Comparison of ENCODE assay signal across 23 cellular contexts in genomic region chr15:87919064-87919463, GRCh38.
DNase-seq lines count a peak whose midpoint lies in the region; ATAC-seq, FAIRE-seq and TF ChIP-seq lines count a peak whose summit lies in the region.
"Had no signal": no experiment of that assay in that cellular context is flagged by ENCODE, and none has a peak within 500 bp of the region (broad histone marks: within the 10 kb centered on the region; RNA-seq: fewer than 3 reads in every experiment).

No MANE protein-coding gene starts in this region.

- H3K79me2 ChIP-seq in HepG2 (ENCODE audit: insufficient read depth, low read length): no peaks in the 10 kb centered on the region

- ATAC-seq in Right ventricle myocardium superior (ENCODE audit: poor library complexity): peak; percentile 72
- no peak for ATAC-seq in left cardiac atrium
- ATAC-seq in HepG2: no peak
- no peak for ATAC-seq in right lobe of liver

- DNase-seq in Right ventricle myocardium superior (no peak), left cardiac atrium (no peak), HepG2 (ENCODE audit: low spot score) (no peak), right lobe of liver (no peak), medulla oblongata (ENCODE audit: extremely low spot score) (peak; percentile 16), COLO829 (ENCODE audit: low spot score) (no peak)
- DNase-seq: 8988T; ACHN; BE2C; C1 segment of cervical spinal cord; Caco-2; Calu3; CD4-positive, alpha-beta memory T cell; CD4-positive, CD25-positive, alpha-beta regulatory T cell; CD8-positive, alpha-beta memory T cell; DMS79 treated with DMSO at 0.1 percent for 48 hours; GF-D8 had no signal

- no peak overlapping the region for H2AFZ ChIP-seq in HepG2 (ENCODE audit: low read length)

- H3K4me1 ChIP-seq in HepG2 (ENCODE audit: insufficient read depth, low read length) (no peaks in the 10 kb centered on the region), right lobe of liver (no peaks in the 10 kb centered on the region)
- H3K4me1 ChIP-seq: BE2C, BLaER1, Caco-2 had no signal

- 15% methylated on average over 3 of the region's 3 CpGs for WGBS in HepG2 (ENCODE audit: low lambda C conversion rate)
- WGBS in right lobe of liver (ENCODE audit: insufficient coverage, low coverage, low lambda C conversion rate, missing lambda C conversion rate): 51% methylated on average over 3 of the region's 3 CpGs

- H4K20me1 ChIP-seq in HepG2 (ENCODE audit: insufficient read depth, low read length): no peaks in the 10 kb centered on the region
- H4K20me1 ChIP-seq: BLaER1 had no signal

- no peak for TF ChIP-seq EP300 in HepG2 (IDR thresholded peaks at IDR 0.05; ENCODE audit: low read depth in 2 of 2, low read length in 2 of 2)
- TF ChIP-seq EP300 in HepG2 (CRISPR knock-in tag; IDR thresholded peaks at IDR 0.05; ENCODE audit: borderline replicate concordance): no peak

- no peak for FAIRE-seq in HepG2 (lab: Jason Lieb, UNC)
- FAIRE-seq: A204.1, D721Med, G401.6, GM12891, GM19239 had no signal

- H3K36me3 ChIP-seq in HepG2 (replicated peaks in 1 of 2; ENCODE audit: control insufficient read depth in 1 of 2, insufficient read depth in 2 of 2, low read length in 2 of 2): no peaks in the 10 kb centered on the region
- no peaks in the 10 kb centered on the region for H3K36me3 ChIP-seq in right lobe of liver
- H3K36me3 ChIP-seq: BE2C, BLaER1 had no signal

- H3K4me2 ChIP-seq in HepG2 (ENCODE audit: low read depth, low read length): no peak overlapping the region
- H3K4me2 ChIP-seq: BLaER1 had no signal

- in situ Hi-C loops in HepG2 (cut with HindIII; ENCODE audit: extremely low pct_ligation_motif_present, low pct_unique_long_range_greater_than_20kb): no loop called here

- H3K9me3 ChIP-seq in HepG2 (ENCODE audit: low read length): peaks cover 89% of the 10 kb centered on the region
- H3K9me3 ChIP-seq in right lobe of liver: no peaks in the 10 kb centered on the region
- H3K9me3 ChIP-seq: BE2C, BLaER1, Caco-2 had no signal

- TF ChIP-seq CTCF in HepG2 (CRISPR knock-in tag; IDR thresholded peaks at IDR 0.05) (no peak), right lobe of liver (IDR thresholded peaks at IDR 0.05) (no peak)

- H3K27ac ChIP-seq in HepG2 (ENCODE audit: extremely low read length, insufficient read depth, low read length) (no peak overlapping the region), right lobe of liver (no peak overlapping the region)
- H3K27ac ChIP-seq: BLaER1 had no signal

- H3K27me3 ChIP-seq in HepG2 (ENCODE audit: control insufficient read depth in 1 of 2, insufficient read depth in 2 of 2, low read length in 2 of 2): no peaks in the 10 kb centered on the region
- no peaks in the 10 kb centered on the region for H3K27me3 ChIP-seq in right lobe of liver
- H3K27me3 ChIP-seq: BE2C, BLaER1 had no signal

- intact Hi-C loops in Right ventricle myocardium superior (cut with DNase I): no loop called here
- intact Hi-C loops in left cardiac atrium (cut with DNase I): no loop called here
- intact Hi-C loops in HepG2 (cut with micrococcal nuclease; ENCODE audit: unreplicated experiment): no loop called here
- intact Hi-C loops in right lobe of liver (cut with DNase I): no loop called here

- H3K4me3 ChIP-seq in HepG2 (replicated peaks in 1 of 3; ENCODE audit: insufficient read depth in 1 of 3, low read depth in 2 of 3, low read length in 3 of 3) (no peak overlapping the region), right lobe of liver (no peak overlapping the region)
- H3K4me3 ChIP-seq: BLaER1 had no signal

- CTCF ChIA-PET in HepG2 (lab: Yijun Ruan, JAX; ENCODE audit: low intra/inter-chr PET ratio, low total read pairs): no interaction called here

- no TSS peak for BruUV-seq in HepG2 (replicated peaks; lab: Mats Ljungman, UMichigan)

- TF ChIP-seq RAD21 in HepG2 (CRISPR knock-in tag; IDR thresholded peaks at IDR 0.05): no peak

- TF ChIP-seq POLR2A in HepG2 (IDR thresholded peaks at IDR 0.05; ENCODE audit: insufficient read depth in 1 of 2, low read depth in 2 of 2, low read length in 2 of 2) (no peak), right lobe of liver (IDR thresholded peaks at IDR 0.05) (no peak)

- POLR2A ChIA-PET in HepG2 (lab: Yijun Ruan, JAX): no interaction called here

- no peak overlapping the region for H3K9ac ChIP-seq in HepG2 (ENCODE audit: insufficient read depth, low read depth, low read length)
- H3K9ac ChIP-seq: BLaER1 had no signal

TF ChIP-seq in HepG2, 621 proteins besides CTCF, POLR2A, EP300 and RAD21:
- TF ChIP-seq CREB1 (IDR thresholded peaks at IDR 0.05): 0 out of 2 replicates have a peak, but pooled peaks have one; percentile 5
- TF ChIP-seq CREB1 (CRISPR knock-in tag; IDR thresholded peaks at IDR 0.05): no peak
- TF ChIP-seq JDP2 (CRISPR knock-in tag; IDR thresholded peaks at IDR 0.05; ENCODE audit: borderline replicate concordance): no peak
